Comparison of ENCODE assay signal across 7 cellular contexts in genomic region chr5:133610489-133611356, GRCh38. TPM values are rescaled to one million over a fixed set of nuclear protein-coding genes. Genes with fewer than 3 reads are reported as not detected.
A peak's percentile ranks its signal among the peaks of the same experiment; 100 is the strongest.
DNase-seq lines count a peak whose midpoint lies in the region; ATAC-seq and TF ChIP-seq lines count a peak whose summit lies in the region.

No MANE protein-coding gene starts in this region.

- POLR2A ChIA-PET in naive thymus-derived CD4-positive, alpha-beta T cell (lab: Charles Lee): no interaction called here

- no peak overlapping the region for H3K27ac Mint-ChIP-seq in naive thymus-derived CD4-positive, alpha-beta T cell

- CTCF ChIA-PET in naive thymus-derived CD4-positive, alpha-beta T cell (lab: Charles Lee): no interaction called here

- peaks cover 0 to 21% (median 6%) of the 10 kb centered on the region in 7 donors for H3K4me1 Mint-ChIP-seq in naive thymus-derived CD4-positive, alpha-beta T cell

- H3K27me3 ChIP-seq in naive thymus-derived CD4-positive, alpha-beta T cell (ENCODE audit: control insufficient read depth in 2 of 2, insufficient read depth in 2 of 2, low read length in 2 of 2): peaks cover 7 to 13% of the 10 kb centered on the region in 2 donors

- H3K9me3 Mint-ChIP-seq in naive thymus-derived CD4-positive, alpha-beta T cell: no peaks in the 10 kb centered on the region

- intact Hi-C loops in naive thymus-derived CD4-positive, alpha-beta T cell (cut with micrococcal nuclease): loop anchor here (5.0 to 10.0 kb wide), 3 partner anchors 188 to 496 kb away; no protein-coding TSS in a partner anchor

- peaks cover 58 to 75% (median 63%) of the 10 kb centered on the region in 5 donors for H3K27me3 Mint-ChIP-seq in naive thymus-derived CD4-positive, alpha-beta T cell

- H3K27ac ChIP-seq in naive thymus-derived CD4-positive, alpha-beta T cell (ENCODE audit: low read depth, low read length): no peak overlapping the region

- H3K4me3 ChIP-seq in GM12865 (ENCODE audit: low read depth, low read length): no peak overlapping the region
- no peak overlapping the region for H3K4me3 ChIP-seq in fibroblast of mammary gland (ENCODE audit: control insufficient read depth, low read depth, low read length)
- peak overlapping the region; percentile 50 for H3K4me3 ChIP-seq in naive thymus-derived CD4-positive, alpha-beta T cell (ENCODE audit: low read length)

- DNase-seq in GM12865 (ENCODE audit: low read depth) (peak; percentile 36), NCI-H1092 (lab: John Stamatoyannopoulos, UW) (peak; percentile 9), fibroblast of mammary gland (ENCODE audit: low read depth) (peak; percentile 13), ureter (ENCODE audit: low spot score) (peak; percentile 77), amniotic stem cell (lab: John Stamatoyannopoulos, UW) (no peak)
- DNase-seq in activated CD8-positive, alpha-beta memory T cell treated with anti-CD3 and anti-CD28 coated beads, Interleukin-2, amount 50 U/mL, for 48 hours: peak; percentile 74
- DNase-seq in naive thymus-derived CD4-positive, alpha-beta T cell: peak in 5 of 9 donors; percentile 8 to 48 (median 16)

- H3K36me3 Mint-ChIP-seq in naive thymus-derived CD4-positive, alpha-beta T cell: peaks cover 0 to 5% (median 0%) of the 10 kb centered on the region in 5 donors

- no peaks in the 10 kb centered on the region for H3K9me3 ChIP-seq in naive thymus-derived CD4-positive, alpha-beta T cell (ENCODE audit: control insufficient read depth in 2 of 3, low read length in 3 of 3)

- H3K36me3 ChIP-seq in naive thymus-derived CD4-positive, alpha-beta T cell (ENCODE audit: control insufficient read depth in 2 of 3, insufficient read depth in 3 of 3, low read length in 3 of 3): no peaks in the 10 kb centered on the region

- peak overlapping the region; percentile 49 to 87 (median 72) for H3K4me3 Mint-ChIP-seq in naive thymus-derived CD4-positive, alpha-beta T cell

- no peaks in the 10 kb centered on the region for H3K4me1 ChIP-seq in naive thymus-derived CD4-positive, alpha-beta T cell (ENCODE audit: control insufficient read depth in 2 of 2, insufficient read depth in 2 of 2, low read length in 2 of 2)

- peak; percentile 58 for ATAC-seq in naive thymus-derived CD4-positive, alpha-beta T cell

- peak; percentile 36 for TF ChIP-seq CTCF in GM12865 (IDR thresholded peaks at IDR 0.05; ENCODE audit: insufficient read depth, low read depth, low read length, missing control alignments)
- TF ChIP-seq CTCF in fibroblast of mammary gland (conservative IDR thresholded peaks at IDR 0.05; ENCODE audit: control insufficient read depth, insufficient read depth, low read depth, low read length): peak; percentile 20

RNA-seq across cellular contexts. Expression of gene FSTL4, which starts 1.6 kb away (rescaled TPM):
- total RNA-seq in naive thymus-derived CD4-positive, alpha-beta T cell: under 1 TPM in 1 of 5 experiments, not detected in 4; 0.17 TPM
- not detected for polyA plus RNA-seq in naive thymus-derived CD4-positive, alpha-beta T cell
- total RNA-seq in ureter: 59.8 TPM

Comparison
In these comparisons a context has a peak if more than half of its experiments do, and no peak if none do; other contexts are left out.
1. RNA of gene FSTL4, which starts 1.6 kb away (total RNA-seq): 59.8 TPM in ureter (single experiment); 0.17 TPM in naive thymus-derived CD4-positive, alpha-beta T cell; every median in the first group is over 10 times any median in the second.